ENCODE assay signal across 8 cellular contexts in the genomic region with DNA sequence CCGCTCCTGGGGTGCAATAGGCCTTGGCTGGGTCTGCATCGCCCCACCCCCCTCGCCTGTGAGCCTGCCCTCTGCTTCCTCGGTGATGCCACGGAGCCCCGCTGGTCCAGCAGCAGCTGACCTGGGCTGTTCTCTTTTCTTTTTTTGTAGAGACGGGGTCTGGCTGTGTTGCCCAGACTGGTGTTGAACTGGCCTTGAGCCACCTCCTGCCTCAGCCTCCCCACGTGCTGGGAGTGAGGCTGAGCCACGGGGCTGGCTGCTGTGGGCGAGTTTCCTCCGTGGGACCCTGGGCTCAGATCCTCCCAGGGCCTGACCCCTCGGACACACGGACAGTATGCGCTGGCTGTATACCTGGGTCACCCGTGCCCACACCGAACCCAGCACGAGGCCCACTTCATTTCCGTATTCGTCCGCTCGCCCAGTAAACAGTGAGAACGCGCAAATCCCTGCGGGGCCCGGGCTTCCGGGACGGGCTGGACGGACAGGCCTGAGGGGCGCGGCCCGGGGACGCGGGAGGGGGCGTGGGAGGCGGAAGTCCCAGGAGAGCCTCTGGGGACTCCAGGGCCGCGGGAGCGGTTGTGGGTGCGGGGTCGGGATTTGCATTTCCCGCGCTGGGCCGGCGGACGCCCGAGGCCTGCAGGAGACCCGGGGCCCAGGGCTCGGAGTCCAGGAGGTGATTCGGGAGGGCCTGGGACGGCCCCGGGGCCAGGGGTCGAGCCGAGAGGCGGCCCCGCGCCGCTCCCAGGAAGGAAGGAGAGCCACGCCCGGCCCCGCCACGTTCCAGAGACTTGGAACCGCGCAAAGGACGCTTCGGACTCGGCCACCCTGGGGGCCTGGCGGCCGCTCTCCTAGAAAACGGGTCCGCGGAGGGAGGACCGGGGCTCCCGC. TPM values are rescaled to one million over a fixed set of nuclear protein-coding genes. Genes with fewer than 3 reads are reported as not detected.
DNase-seq lines count a peak whose midpoint lies in the region; ATAC-seq and TF ChIP-seq lines count a peak whose summit lies in the region.

No MANE protein-coding gene starts in this region.

- no peak overlapping the region for H4K8ac ChIP-seq in trophoblast cell (ENCODE audit: low read depth, low read length)

- H3K27me3 ChIP-seq in trophoblast cell (ENCODE audit: insufficient read depth, low read length), result no peaks in the 10 kb centered on the region

- no peaks in the 10 kb centered on the region for H3K79me2 ChIP-seq in trophoblast cell (ENCODE audit: control insufficient read depth, insufficient read depth, low read length, poor library complexity)

- H3K9me3 ChIP-seq in trophoblast cell (ENCODE audit: insufficient read depth, low read depth, low read length), result peaks cover 3% of the 10 kb centered on the region

- ATAC-seq in HG03354 (IDR thresholded peaks at IDR 0.05; ENCODE audit: poor library complexity, severe bottlenecking, unreplicated experiment) (peak; percentile 68), esophagus mucosa (peak; percentile 41)

- H3K18ac ChIP-seq in trophoblast cell (ENCODE audit: low read length), result no peak overlapping the region

- no peak overlapping the region for H2AK5ac ChIP-seq in trophoblast cell (ENCODE audit: low read length)

- no CpG with 5 or more reads among the region's 73 CpGs for WGBS in trophoblast cell (ENCODE audit: extremely low coverage, insufficient coverage, insufficient read length)

- H3K14ac ChIP-seq in trophoblast cell (ENCODE audit: low read length), result no peak overlapping the region

- H3K4ac ChIP-seq in trophoblast cell (ENCODE audit: low read depth, low read length), result no peak overlapping the region

- no peak overlapping the region for H2BK5ac ChIP-seq in trophoblast cell (ENCODE audit: low read depth, low read length, poor library complexity)

- TF ChIP-seq CTCF in GM12865 (IDR thresholded peaks at IDR 0.05; ENCODE audit: insufficient read depth, low read depth, low read length, missing control alignments), result no peak

- no peak overlapping the region for H2BK120ac ChIP-seq in trophoblast cell (ENCODE audit: insufficient read depth, low read length, poor library complexity)

- H4K91ac ChIP-seq in trophoblast cell (ENCODE audit: low read depth, low read length), result no peak overlapping the region

- H2AFZ ChIP-seq in trophoblast cell (ENCODE audit: insufficient read depth, low read length, poor library complexity), result peak overlapping the region; percentile 35

- H3K4me1 ChIP-seq in trophoblast cell (ENCODE audit: control insufficient read depth in 1 of 2, insufficient read depth in 2 of 2, low read length in 2 of 2), result no peaks in the 10 kb centered on the region

- H3K23ac ChIP-seq in trophoblast cell (ENCODE audit: low read length), result no peak overlapping the region

- H3K4me3 ChIP-seq in GM12865 (ENCODE audit: low read depth, low read length), result peak overlapping the region; percentile 50
- H3K4me3 ChIP-seq in trophoblast cell (ENCODE audit: low read depth, low read length), result no peak overlapping the region

- H3K9ac ChIP-seq in trophoblast cell (ENCODE audit: low read length), result no peak overlapping the region

- no peak overlapping the region for H4K12ac ChIP-seq in trophoblast cell (ENCODE audit: low read depth, low read length)

- no peak overlapping the region for H3K27ac ChIP-seq in trophoblast cell (ENCODE audit: low read depth, low read length)

- no peak overlapping the region for H2BK12ac ChIP-seq in trophoblast cell (ENCODE audit: low read length)

- H3K4me2 ChIP-seq in trophoblast cell (ENCODE audit: low read length), result peak overlapping the region; percentile 12

- peak; percentile 46 for DNase-seq in GM12865 (ENCODE audit: low read depth)
- peak; percentile 47 to 71 for DNase-seq in trophoblast cell
- DNase-seq in cortex of kidney (lab: John Stamatoyannopoulos, UW), result no peak
- no peak for DNase-seq in activated CD4-positive, alpha-beta T cell treated with anti-CD3 and anti-CD28 coated beads for 1 hour
- DNase-seq in NCI-H187 (lab: John Stamatoyannopoulos, UW), result no peak
- no peak for DNase-seq in stimulated activated CD4-positive, alpha-beta T cell treated with anti-CD3 and anti-CD28 coated beads, Interleukin-4, amount 100 ng/mL, for 24 hours

- H3K36me3 ChIP-seq in trophoblast cell (ENCODE audit: control insufficient read depth in 1 of 2, insufficient read depth in 2 of 2, low read length in 2 of 2), result no peaks in the 10 kb centered on the region

- no peaks in the 10 kb centered on the region for H3K79me1 ChIP-seq in trophoblast cell (ENCODE audit: low read length)

RNA-seq across cellular contexts. Expression of a gene that starts 57.8 kb away (rescaled TPM):
- 145 TPM for total RNA-seq in esophagus mucosa
- polyA plus RNA-seq in trophoblast cell (2013), result 169 and 171 TPM in 2 replicates

Comparison
In these comparisons a context has a peak if more than half of its experiments do, and no peak if none do; other contexts are left out.
1. DNase-seq: peak in GM12865 (single experiment) and trophoblast cell (2 of 2); none in cortex of kidney (single experiment), activated CD4-positive, alpha-beta T cell treated with anti-CD3 and anti-CD28 coated beads for 1 hour (single experiment), NCI-H187 (0 of 2) and stimulated activated CD4-positive, alpha-beta T cell treated with anti-CD3 and anti-CD28 coated beads, Interleukin-4, amount 100 ng/mL, for 24 hours (single experiment).